Comparison of ENCODE assay signal across 28 cellular contexts in genomic region chr2:202049840-202050239, GRCh38. TPM values are rescaled to one million over a fixed set of nuclear protein-coding genes. Genes with fewer than 3 reads are reported as not detected.
"Had no signal": no experiment of that assay in that cellular context is flagged by ENCODE, and none has a peak within 500 bp of the region (broad histone marks: within the 10 kb centered on the region; RNA-seq: fewer than 3 reads in every experiment).

No MANE protein-coding gene starts in this region.

- H3K4me3 ChIP-seq: adrenal gland, breast epithelium, Peyer's patch, SJSA1 had no signal

- H3K9me3 ChIP-seq: adrenal gland, breast epithelium, Peyer's patch, SJSA1 had no signal

- DNase-seq: activated CD4-positive, alpha-beta T cell treated with anti-CD3 and anti-CD28 coated beads for 36 hours; activated CD4-positive, alpha-beta T cell treated with anti-CD3 and anti-CD28 coated beads, Interleukin-2, amount 50 U/mL, for 4 hours; activated CD8-positive, alpha-beta memory T cell treated with anti-CD3 and anti-CD28 coated beads, Interleukin-2, amount 50 U/mL, for 48 hours; activated CD8-positive, alpha-beta T cell treated with anti-CD3 and anti-CD28 coated beads, Interleukin-2, amount 10 ng/mL, durations not matched to agents 7 days and 5 days; activated naive CD4-positive, alpha-beta T cell treated with anti-CD3 and anti-CD28 coated beads, Interleukin-2, amount 50 U/mL, for 16 hours; activated naive CD8-positive, alpha-beta T cell treated with anti-CD3 and anti-CD28 coated beads, Interleukin-2, amount 10 ng/mL, durations not matched to agents 7 days and 5 days; activated T-cell treated with anti-CD3 and anti-CD28 coated beads, Interleukin-2, amount 50 U/mL, for 1 hour; adrenal gland; anterior cingulate cortex; central memory CD4-positive, alpha-beta T cell; Kasumi-1; KBM-7; NCI-H146; NCI-H1930; NCI-H2171; NCI-H2227 treated with DMSO at 0.1 percent for 48 hours; NCI-H526; NCI-H774; Peyer's patch; Right ventricle myocardium superior; WERI-Rb-1 had no signal

- H3K36me3 Mint-ChIP-seq: activated naive CD8-positive, alpha-beta T cell treated with anti-CD3 and anti-CD28 coated beads, Interleukin-2, amount 10 ng/mL, durations not matched to agents 7 days and 5 days had no signal

- H3K27ac ChIP-seq: adrenal gland, breast epithelium, Peyer's patch, RWPE1, SJSA1, WERI-Rb-1 had no signal

- H3K4me1 Mint-ChIP-seq: activated CD4-positive, alpha-beta T cell treated with anti-CD3 and anti-CD28 coated beads for 36 hours; activated naive CD8-positive, alpha-beta T cell treated with anti-CD3 and anti-CD28 coated beads, Interleukin-2, amount 10 ng/mL, durations not matched to agents 7 days and 5 days had no signal

- H3K9me3 Mint-ChIP-seq: activated naive CD8-positive, alpha-beta T cell treated with anti-CD3 and anti-CD28 coated beads, Interleukin-2, amount 10 ng/mL, durations not matched to agents 7 days and 5 days; T-helper 1 cell treated with Interleukin-12 subunit alpha and Interleukin-12 subunit beta and Interleukin-4 antibody, amounts not matched to agents 30 μg/mL and 1 μg/mL, for 36 hours had no signal

- H3K27ac Mint-ChIP-seq: activated CD4-positive, alpha-beta T cell treated with anti-CD3 and anti-CD28 coated beads for 36 hours; activated CD8-positive, alpha-beta T cell treated with anti-CD3 and anti-CD28 coated beads, Interleukin-2, amount 10 ng/mL, durations not matched to agents 7 days and 5 days; activated naive CD8-positive, alpha-beta T cell treated with anti-CD3 and anti-CD28 coated beads, Interleukin-2, amount 10 ng/mL, durations not matched to agents 7 days and 5 days; T-helper 1 cell treated with Interleukin-12 subunit alpha and Interleukin-12 subunit beta and Interleukin-4 antibody, amounts not matched to agents 30 μg/mL and 1 μg/mL, for 36 hours had no signal

- H3K4me3 Mint-ChIP-seq: activated CD4-positive, alpha-beta T cell treated with anti-CD3 and anti-CD28 coated beads for 36 hours; activated CD8-positive, alpha-beta T cell treated with anti-CD3 and anti-CD28 coated beads, Interleukin-2, amount 10 ng/mL, durations not matched to agents 7 days and 5 days; activated naive CD8-positive, alpha-beta T cell treated with anti-CD3 and anti-CD28 coated beads, Interleukin-2, amount 10 ng/mL, durations not matched to agents 7 days and 5 days; T-helper 1 cell treated with Interleukin-12 subunit alpha and Interleukin-12 subunit beta and Interleukin-4 antibody, amounts not matched to agents 30 μg/mL and 1 μg/mL, for 36 hours had no signal

- H3K4me1 ChIP-seq: adrenal gland, breast epithelium, Peyer's patch, SJSA1 had no signal

- H3K27me3 ChIP-seq: adrenal gland, breast epithelium, Peyer's patch, SJSA1 had no signal

- H3K36me3 ChIP-seq: adrenal gland, breast epithelium, Peyer's patch, SJSA1, WERI-Rb-1 had no signal

RNA-seq across cellular contexts. Expression of gene KIAA2012, which starts 23.2 kb away (rescaled TPM):
- total RNA-seq: activated CD4-positive, alpha-beta T cell treated with anti-CD3 and anti-CD28 coated beads for 36 hours; activated CD8-positive, alpha-beta T cell treated with anti-CD3 and anti-CD28 coated beads, Interleukin-2, amount 10 ng/mL, durations not matched to agents 7 days and 5 days; activated naive CD8-positive, alpha-beta T cell treated with anti-CD3 and anti-CD28 coated beads, Interleukin-2, amount 10 ng/mL, durations not matched to agents 7 days and 5 days; adrenal gland; breast epithelium; chondrocyte; NCI-H460; OCI-LY7; Right ventricle myocardium superior had no signal
